Comparison of ENCODE assay signal across 3 cellular contexts in genomic region chr12:96416033-96416790, GRCh38.
TF ChIP-seq lines count a peak whose summit lies in the region.

No MANE protein-coding gene starts in this region.

TF ChIP-seq in IMR-90, 13 proteins besides CTCF, POLR2A, EP300 and RAD21:
- TF ChIP-seq BHLHE40 (IDR thresholded peaks at IDR 0.05; ENCODE audit: low read depth, low read length) (no peak), MAFK (IDR thresholded peaks at IDR 0.05; ENCODE audit: low read depth, low read length) (peak; percentile 65), CEBPB (IDR thresholded peaks at IDR 0.05; ENCODE audit: low read depth, low read length) (peak; percentile 91), MAZ (IDR thresholded peaks at IDR 0.05; ENCODE audit: borderline replicate concordance, low read depth, low read length) (no peak), FOS (IDR thresholded peaks at IDR 0.05; ENCODE audit: low read depth, low read length) (peak; percentile 58; the same call in 1 of the 2 replicates), RCOR1 (IDR thresholded peaks at IDR 0.05; ENCODE audit: insufficient replicate concordance, low read length) (no peak), NFE2L2 (IDR thresholded peaks at IDR 0.05; ENCODE audit: low read depth, low read length) (no peak)
- TF ChIP-seq, protein P1, sequence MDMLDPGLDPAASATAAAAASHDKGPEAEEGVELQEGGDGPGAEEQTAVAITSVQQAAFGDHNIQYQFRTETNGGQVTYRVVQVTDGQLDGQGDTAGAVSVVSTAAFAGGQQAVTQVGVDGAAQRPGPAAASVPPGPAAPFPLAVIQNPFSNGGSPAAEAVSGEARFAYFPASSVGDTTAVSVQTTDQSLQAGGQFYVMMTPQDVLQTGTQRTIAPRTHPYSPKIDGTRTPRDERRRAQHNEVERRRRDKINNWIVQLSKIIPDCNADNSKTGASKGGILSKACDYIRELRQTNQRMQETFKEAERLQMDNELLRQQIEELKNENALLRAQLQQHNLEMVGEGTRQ (IDR thresholded peaks at IDR 0.05; ENCODE audit: low read depth, low read length): no peak

TF ChIP-seq in K562, 482 proteins besides CTCF, POLR2A, EP300 and RAD21:
- TF ChIP-seq CEBPG (CRISPR knock-in tag; IDR thresholded peaks at IDR 0.05): no peak
- peak; percentile 18 to 44; a peak in 1 of 4 replicates for TF ChIP-seq CEBPG (tag; conservative IDR thresholded peaks at IDR 0.05 in 1 of 2, IDR thresholded peaks at IDR 0.05 in 1 of 2)
- TF ChIP-seq, protein P2, sequence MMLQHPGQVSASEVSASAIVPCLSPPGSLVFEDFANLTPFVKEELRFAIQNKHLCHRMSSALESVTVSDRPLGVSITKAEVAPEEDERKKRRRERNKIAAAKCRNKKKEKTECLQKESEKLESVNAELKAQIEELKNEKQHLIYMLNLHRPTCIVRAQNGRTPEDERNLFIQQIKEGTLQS (IDR thresholded peaks at IDR 0.05): peak; percentile 17; the same call in 1 of the 2 replicates
- TF ChIP-seq, protein P2 (CRISPR knock-in tag; conservative IDR thresholded peaks at IDR 0.05): no peak
- TF ChIP-seq, protein P3, sequence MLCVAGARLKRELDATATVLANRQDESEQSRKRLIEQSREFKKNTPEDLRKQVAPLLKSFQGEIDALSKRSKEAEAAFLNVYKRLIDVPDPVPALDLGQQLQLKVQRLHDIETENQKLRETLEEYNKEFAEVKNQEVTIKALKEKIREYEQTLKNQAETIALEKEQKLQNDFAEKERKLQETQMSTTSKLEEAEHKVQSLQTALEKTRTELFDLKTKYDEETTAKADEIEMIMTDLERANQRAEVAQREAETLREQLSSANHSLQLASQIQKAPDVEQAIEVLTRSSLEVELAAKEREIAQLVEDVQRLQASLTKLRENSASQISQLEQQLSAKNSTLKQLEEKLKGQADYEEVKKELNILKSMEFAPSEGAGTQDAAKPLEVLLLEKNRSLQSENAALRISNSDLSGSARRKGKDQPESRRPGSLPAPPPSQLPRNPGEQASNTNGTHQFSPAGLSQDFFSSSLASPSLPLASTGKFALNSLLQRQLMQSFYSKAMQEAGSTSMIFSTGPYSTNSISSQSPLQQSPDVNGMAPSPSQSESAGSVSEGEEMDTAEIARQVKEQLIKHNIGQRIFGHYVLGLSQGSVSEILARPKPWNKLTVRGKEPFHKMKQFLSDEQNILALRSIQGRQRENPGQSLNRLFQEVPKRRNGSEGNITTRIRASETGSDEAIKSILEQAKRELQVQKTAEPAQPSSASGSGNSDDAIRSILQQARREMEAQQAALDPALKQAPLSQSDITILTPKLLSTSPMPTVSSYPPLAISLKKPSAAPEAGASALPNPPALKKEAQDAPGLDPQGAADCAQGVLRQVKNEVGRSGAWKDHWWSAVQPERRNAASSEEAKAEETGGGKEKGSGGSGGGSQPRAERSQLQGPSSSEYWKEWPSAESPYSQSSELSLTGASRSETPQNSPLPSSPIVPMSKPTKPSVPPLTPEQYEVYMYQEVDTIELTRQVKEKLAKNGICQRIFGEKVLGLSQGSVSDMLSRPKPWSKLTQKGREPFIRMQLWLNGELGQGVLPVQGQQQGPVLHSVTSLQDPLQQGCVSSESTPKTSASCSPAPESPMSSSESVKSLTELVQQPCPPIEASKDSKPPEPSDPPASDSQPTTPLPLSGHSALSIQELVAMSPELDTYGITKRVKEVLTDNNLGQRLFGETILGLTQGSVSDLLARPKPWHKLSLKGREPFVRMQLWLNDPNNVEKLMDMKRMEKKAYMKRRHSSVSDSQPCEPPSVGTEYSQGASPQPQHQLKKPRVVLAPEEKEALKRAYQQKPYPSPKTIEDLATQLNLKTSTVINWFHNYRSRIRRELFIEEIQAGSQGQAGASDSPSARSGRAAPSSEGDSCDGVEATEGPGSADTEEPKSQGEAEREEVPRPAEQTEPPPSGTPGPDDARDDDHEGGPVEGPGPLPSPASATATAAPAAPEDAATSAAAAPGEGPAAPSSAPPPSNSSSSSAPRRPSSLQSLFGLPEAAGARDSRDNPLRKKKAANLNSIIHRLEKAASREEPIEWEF (CRISPR knock-in tag; IDR thresholded peaks at IDR 0.05): no peak
- TF ChIP-seq NR2C2 (CRISPR knock-in tag; IDR thresholded peaks at IDR 0.05): no peak
- TF ChIP-seq NR2C2 (tag; IDR thresholded peaks at IDR 0.05): peak; percentile 36; the same call in 1 of the 2 replicates

TF ChIP-seq in HepG2, 621 proteins besides CTCF, POLR2A, EP300 and RAD21 (continues in another document):
- TF ChIP-seq HOMEZ (CRISPR knock-in tag; IDR thresholded peaks at IDR 0.05; ENCODE audit: low read depth): peak; percentile 19; the same call in 1 of the 2 replicates
- no peak for TF ChIP-seq CBX1 (IDR thresholded peaks at IDR 0.05; ENCODE audit: low read depth)
- 0 out of 2 replicates have a peak, but pooled peaks have one; percentile 31 for TF ChIP-seq KMT2B (CRISPR knock-in tag; IDR thresholded peaks at IDR 0.05)
- peak; percentile 9 for TF ChIP-seq TEAD3 (CRISPR knock-in tag; optimal IDR thresholded peaks at IDR 0.05; ENCODE audit: borderline replicate concordance)
- no peak for TF ChIP-seq TBP (CRISPR knock-in tag; IDR thresholded peaks at IDR 0.05)
- TF ChIP-seq RXRB (CRISPR knock-in tag; IDR thresholded peaks at IDR 0.05; ENCODE audit: borderline replicate concordance): peak; percentile 46; the same call in 1 of the 2 replicates
- peak; percentile 34 to 55; a peak in 2 of 4 replicates for TF ChIP-seq MAFK (conservative IDR thresholded peaks at IDR 0.05 in 1 of 2, IDR thresholded peaks at IDR 0.05 in 1 of 2; ENCODE audit: low read length in 2 of 2)
- TF ChIP-seq HES4 (CRISPR knock-in tag; IDR thresholded peaks at IDR 0.05; ENCODE audit: borderline replicate concordance): no peak
- no peak for TF ChIP-seq ZNF883 (CRISPR knock-in tag; IDR thresholded peaks at IDR 0.05; ENCODE audit: not compliant biosample characterization)
- TF ChIP-seq ETV6 (CRISPR knock-in tag; conservative IDR thresholded peaks at IDR 0.05): no peak
- peak; percentile 23; the same call in 1 of the 2 replicates for TF ChIP-seq NR2C2 (CRISPR knock-in tag; IDR thresholded peaks at IDR 0.05; ENCODE audit: borderline replicate concordance)
- TF ChIP-seq WIZ (CRISPR knock-in tag; IDR thresholded peaks at IDR 0.05): no peak
- TF ChIP-seq ZNF703 (CRISPR knock-in tag; IDR thresholded peaks at IDR 0.05; ENCODE audit: borderline replicate concordance): no peak
- no peak for TF ChIP-seq ZBTB1 (CRISPR knock-in tag; IDR thresholded peaks at IDR 0.05; ENCODE audit: borderline replicate concordance)
- TF ChIP-seq, protein P4, sequence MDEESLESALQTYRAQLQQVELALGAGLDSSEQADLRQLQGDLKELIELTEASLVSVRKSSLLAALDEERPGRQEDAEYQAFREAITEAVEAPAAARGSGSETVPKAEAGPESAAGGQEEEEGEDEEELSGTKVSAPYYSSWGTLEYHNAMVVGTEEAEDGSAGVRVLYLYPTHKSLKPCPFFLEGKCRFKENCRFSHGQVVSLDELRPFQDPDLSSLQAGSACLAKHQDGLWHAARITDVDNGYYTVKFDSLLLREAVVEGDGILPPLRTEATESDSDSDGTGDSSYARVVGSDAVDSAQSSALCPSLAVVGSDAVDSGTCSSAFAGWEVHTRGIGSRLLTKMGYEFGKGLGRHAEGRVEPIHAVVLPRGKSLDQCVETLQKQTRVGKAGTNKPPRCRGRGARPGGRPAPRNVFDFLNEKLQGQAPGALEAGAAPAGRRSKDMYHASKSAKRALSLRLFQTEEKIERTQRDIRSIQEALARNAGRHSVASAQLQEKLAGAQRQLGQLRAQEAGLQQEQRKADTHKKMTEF (CRISPR knock-in tag; IDR thresholded peaks at IDR 0.05): 0 out of 2 replicates have a peak, but pooled peaks have one; percentile 33
- TF ChIP-seq ZZZ3 (CRISPR knock-in tag; IDR thresholded peaks at IDR 0.05; ENCODE audit: borderline replicate concordance): no peak
- TF ChIP-seq NR2F2 (IDR thresholded peaks at IDR 0.05; ENCODE audit: borderline replicate concordance, low read depth): peak; percentile 84
- TF ChIP-seq MIER3 (CRISPR knock-in tag; IDR thresholded peaks at IDR 0.05; ENCODE audit: borderline replicate concordance): peak; percentile 28; the same call in 1 of the 2 replicates
- TF ChIP-seq KLF16 (CRISPR knock-in tag; IDR thresholded peaks at IDR 0.05): 0 out of 4 replicates have a peak, but pooled peaks of 1 of the 2 experiments have one; percentile 29
- 0 out of 2 replicates have a peak, but pooled peaks have one; percentile 10 for TF ChIP-seq MIXL1 (CRISPR knock-in tag; IDR thresholded peaks at IDR 0.05)
- TF ChIP-seq, protein P5, sequence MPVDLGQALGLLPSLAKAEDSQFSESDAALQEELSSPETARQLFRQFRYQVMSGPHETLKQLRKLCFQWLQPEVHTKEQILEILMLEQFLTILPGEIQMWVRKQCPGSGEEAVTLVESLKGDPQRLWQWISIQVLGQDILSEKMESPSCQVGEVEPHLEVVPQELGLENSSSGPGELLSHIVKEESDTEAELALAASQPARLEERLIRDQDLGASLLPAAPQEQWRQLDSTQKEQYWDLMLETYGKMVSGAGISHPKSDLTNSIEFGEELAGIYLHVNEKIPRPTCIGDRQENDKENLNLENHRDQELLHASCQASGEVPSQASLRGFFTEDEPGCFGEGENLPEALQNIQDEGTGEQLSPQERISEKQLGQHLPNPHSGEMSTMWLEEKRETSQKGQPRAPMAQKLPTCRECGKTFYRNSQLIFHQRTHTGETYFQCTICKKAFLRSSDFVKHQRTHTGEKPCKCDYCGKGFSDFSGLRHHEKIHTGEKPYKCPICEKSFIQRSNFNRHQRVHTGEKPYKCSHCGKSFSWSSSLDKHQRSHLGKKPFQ (CRISPR knock-in tag; IDR thresholded peaks at IDR 0.05; ENCODE audit: insufficient replicate concordance): no peak
- TF ChIP-seq ZNF563 (CRISPR knock-in tag; IDR thresholded peaks at IDR 0.05): no peak
- TF ChIP-seq, protein P6, sequence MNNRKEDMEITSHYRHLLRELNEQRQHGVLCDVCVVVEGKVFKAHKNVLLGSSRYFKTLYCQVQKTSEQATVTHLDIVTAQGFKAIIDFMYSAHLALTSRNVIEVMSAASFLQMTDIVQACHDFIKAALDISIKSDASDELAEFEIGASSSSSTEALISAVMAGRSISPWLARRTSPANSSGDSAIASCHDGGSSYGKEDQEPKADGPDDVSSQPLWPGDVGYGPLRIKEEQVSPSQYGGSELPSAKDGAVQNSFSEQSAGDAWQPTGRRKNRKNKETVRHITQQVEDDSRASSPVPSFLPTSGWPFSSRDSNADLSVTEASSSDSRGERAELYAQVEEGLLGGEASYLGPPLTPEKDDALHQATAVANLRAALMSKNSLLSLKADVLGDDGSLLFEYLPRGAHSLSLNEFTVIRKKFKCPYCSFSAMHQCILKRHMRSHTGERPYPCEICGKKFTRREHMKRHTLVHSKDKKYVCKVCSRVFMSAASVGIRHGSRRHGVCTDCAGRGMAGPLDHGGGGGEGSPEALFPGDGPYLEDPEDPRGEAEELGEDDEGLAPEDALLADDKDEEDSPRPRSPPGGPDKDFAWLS (CRISPR knock-in tag; IDR thresholded peaks at IDR 0.05; ENCODE audit: borderline replicate concordance): no peak
- TF ChIP-seq NCOA2 (CRISPR knock-in tag; IDR thresholded peaks at IDR 0.05): peak; percentile 60; the same call in 1 of the 2 replicates
- TF ChIP-seq GABPA (IDR thresholded peaks at IDR 0.05; ENCODE audit: low read depth, low read length): no peak
- peak; percentile 60; the same call in 1 of the 2 replicates for TF ChIP-seq GABPA (CRISPR knock-in tag; IDR thresholded peaks at IDR 0.05; ENCODE audit: low read depth)
- no peak for TF ChIP-seq MLX (CRISPR knock-in tag; IDR thresholded peaks at IDR 0.05)
- TF ChIP-seq PRPF4 (IDR thresholded peaks at IDR 0.05; ENCODE audit: low read depth, low read length, poor library complexity, severe bottlenecking): no peak
- TF ChIP-seq HMG20A (CRISPR knock-in tag; IDR thresholded peaks at IDR 0.05; ENCODE audit: borderline replicate concordance): peak; percentile 47; the same call in 1 of the 2 replicates
- peak; percentile 67; the same call in 1 of the 2 replicates for TF ChIP-seq POGZ (CRISPR knock-in tag; IDR thresholded peaks at IDR 0.05)
- no peak for TF ChIP-seq TAF1 (CRISPR knock-in tag; IDR thresholded peaks at IDR 0.05)
- peak; percentile 82 for TF ChIP-seq ARID5B (CRISPR knock-in tag; IDR thresholded peaks at IDR 0.05)
- peak; percentile 98 for TF ChIP-seq ZNF652 (CRISPR knock-in tag; IDR thresholded peaks at IDR 0.05; ENCODE audit: borderline replicate concordance, low read depth)
- TF ChIP-seq SAP130 (CRISPR knock-in tag; IDR thresholded peaks at IDR 0.05; ENCODE audit: low read depth): peak; percentile 57
